10 cellular contexts compared by ENCODE assay signal in the genomic region with DNA sequence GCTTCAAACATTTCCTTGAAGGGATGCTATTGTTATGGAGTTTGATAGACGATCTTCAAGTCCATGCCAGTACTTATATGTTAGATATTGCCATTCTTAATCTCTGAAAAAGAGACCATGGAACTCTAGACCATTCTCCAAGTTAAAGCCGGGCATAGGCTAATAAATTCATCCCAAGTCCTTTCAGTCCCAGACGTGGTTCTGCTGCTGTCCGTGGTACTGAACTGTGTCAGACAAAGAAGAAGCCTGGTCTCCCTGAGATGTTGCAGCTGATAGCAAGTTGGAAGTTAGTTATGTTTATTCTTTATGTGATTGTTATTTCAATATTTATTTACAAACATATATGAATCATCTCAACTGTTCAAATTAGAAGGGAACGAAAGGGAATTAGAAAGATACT.
DNase-seq lines count a peak whose midpoint lies in the region; ATAC-seq and TF ChIP-seq lines count a peak whose summit lies in the region.
"Had no signal": no experiment of that assay in that cellular context is flagged by ENCODE, and none has a peak within 500 bp of the region (broad histone marks: within the 10 kb centered on the region; RNA-seq: fewer than 3 reads in every experiment).

No MANE protein-coding gene starts in this region.

- no peak overlapping the region for H3K4me3 ChIP-seq in fibroblast of lung (replicated peaks in 1 of 4; ENCODE audit: control extremely low read depth in 1 of 4, insufficient read depth in 1 of 4, low read depth in 3 of 4, low read length in 4 of 4)
- no peak overlapping the region for H3K4me3 ChIP-seq in upper lobe of left lung

- H3K4me1 Mint-ChIP-seq in activated CD4-positive, alpha-beta T cell treated with anti-CD3 and anti-CD28 coated beads, Interleukin-2, amount 10 ng/mL, durations not matched to agents 7 days and 5 days = no peaks in the 10 kb centered on the region

- no peak for ATAC-seq in GM21381 (IDR thresholded peaks at IDR 0.05; ENCODE audit: unreplicated experiment)
- no peak for ATAC-seq in upper lobe of left lung (ENCODE audit: low FRiP score in 2 of 2)

- H3K9me3 ChIP-seq in fibroblast of lung (ENCODE audit: control insufficient read depth, insufficient read depth, low read depth, low read length) (no peaks in the 10 kb centered on the region), upper lobe of left lung (no peaks in the 10 kb centered on the region)

- no peak overlapping the region for H3K4me3 Mint-ChIP-seq in activated CD4-positive, alpha-beta T cell treated with anti-CD3 and anti-CD28 coated beads, Interleukin-2, amount 10 ng/mL, durations not matched to agents 7 days and 5 days

- no peaks in the 10 kb centered on the region for H4K20me1 ChIP-seq in fibroblast of lung (ENCODE audit: control insufficient read depth, extremely low read depth, insufficient read depth, low read length)

- H3K36me3 Mint-ChIP-seq in activated CD4-positive, alpha-beta T cell treated with anti-CD3 and anti-CD28 coated beads, Interleukin-2, amount 10 ng/mL, durations not matched to agents 7 days and 5 days (ENCODE audit: low read depth) = no peaks in the 10 kb centered on the region

- H3K9me3 Mint-ChIP-seq in activated CD4-positive, alpha-beta T cell treated with anti-CD3 and anti-CD28 coated beads, Interleukin-2, amount 10 ng/mL, durations not matched to agents 7 days and 5 days = peaks cover 2% of the 10 kb centered on the region

- no peak overlapping the region for H3K4me2 ChIP-seq in fibroblast of lung (ENCODE audit: extremely low read depth, insufficient read depth, low read length)

- H3K27me3 ChIP-seq in fibroblast of lung (ENCODE audit: control insufficient read depth, insufficient read depth, low read length) (no peaks in the 10 kb centered on the region), upper lobe of left lung (no peaks in the 10 kb centered on the region)

- no peak for TF ChIP-seq CTCF in fibroblast of lung (conservative IDR thresholded peaks at IDR 0.05 in 1 of 2, IDR thresholded peaks at IDR 0.05 in 1 of 2; ENCODE audit: low read depth in 1 of 2, low read length in 2 of 2)
- TF ChIP-seq CTCF in upper lobe of left lung (IDR thresholded peaks at IDR 0.05) = no peak

- H3K27ac ChIP-seq in fibroblast of lung (ENCODE audit: insufficient read depth, low read length) (no peak overlapping the region), upper lobe of left lung (no peak overlapping the region)
- H3K27ac ChIP-seq: HL-60 had no signal

- WGBS in upper lobe of left lung, 2 donors = 17 to 18% methylated on average over 5 of the region's 5 CpGs

- POLR2A ChIA-PET in activated CD4-positive, alpha-beta T cell treated with anti-CD3 and anti-CD28 coated beads, Interleukin-2, amount 10 ng/mL, durations not matched to agents 7 days and 5 days (lab: Charles Lee) = no interaction called here

- no peaks in the 10 kb centered on the region for H3K27me3 Mint-ChIP-seq in activated CD4-positive, alpha-beta T cell treated with anti-CD3 and anti-CD28 coated beads, Interleukin-2, amount 10 ng/mL, durations not matched to agents 7 days and 5 days

- CTCF ChIA-PET in activated CD4-positive, alpha-beta T cell treated with anti-CD3 and anti-CD28 coated beads, Interleukin-2, amount 10 ng/mL, durations not matched to agents 7 days and 5 days (lab: Charles Lee) = no interaction called here

- H3K36me3 ChIP-seq in fibroblast of lung (ENCODE audit: control insufficient read depth, insufficient read depth, low read length) (no peaks in the 10 kb centered on the region), upper lobe of left lung (no peaks in the 10 kb centered on the region)

- no peak overlapping the region for H2AFZ ChIP-seq in fibroblast of lung (ENCODE audit: low read length)

- no peaks in the 10 kb centered on the region for H3K79me2 ChIP-seq in fibroblast of lung (ENCODE audit: control insufficient read depth, insufficient read depth, low read length)

- peak; percentile 14 for DNase-seq in activated CD4-positive, alpha-beta T cell treated with anti-CD3 and anti-CD28 coated beads, Interleukin-2, amount 10 ng/mL, durations not matched to agents 7 days and 5 days
- DNase-seq in activated CD4-positive, alpha-beta T cell treated with anti-CD3 and anti-CD28 coated beads, Interleukin-2, amount 50 U/mL, for 4 hours = no peak
- DNase-seq in fibroblast of lung (ENCODE audit: low read depth in 2 of 2) (peak; percentile 0 to 12), renal cortical epithelial cell (ENCODE audit: low read depth) (peak; percentile 24), NCI-H1092 (lab: John Stamatoyannopoulos, UW) (no peak), upper lobe of left lung (no peak)
- DNase-seq: NCI-H69 had no signal

- TF ChIP-seq POLR2A in upper lobe of left lung (IDR thresholded peaks at IDR 0.05) = no peak

- no peak overlapping the region for H3K27ac Mint-ChIP-seq in activated CD4-positive, alpha-beta T cell treated with anti-CD3 and anti-CD28 coated beads, Interleukin-2, amount 10 ng/mL, durations not matched to agents 7 days and 5 days

- H3K4me1 ChIP-seq in fibroblast of lung (ENCODE audit: control insufficient read depth, extremely low read depth, insufficient read depth, low read length) (no peaks in the 10 kb centered on the region), upper lobe of left lung (no peaks in the 10 kb centered on the region)

- H3K9ac ChIP-seq in fibroblast of lung (ENCODE audit: insufficient read depth, low read length) = no peak overlapping the region

- no peak for TF ChIP-seq EP300 in upper lobe of left lung (IDR thresholded peaks at IDR 0.05)

TF ChIP-seq in PFSK-1, 5 proteins besides CTCF, POLR2A, EP300 and RAD21:
- TF ChIP-seq, protein P1, sequence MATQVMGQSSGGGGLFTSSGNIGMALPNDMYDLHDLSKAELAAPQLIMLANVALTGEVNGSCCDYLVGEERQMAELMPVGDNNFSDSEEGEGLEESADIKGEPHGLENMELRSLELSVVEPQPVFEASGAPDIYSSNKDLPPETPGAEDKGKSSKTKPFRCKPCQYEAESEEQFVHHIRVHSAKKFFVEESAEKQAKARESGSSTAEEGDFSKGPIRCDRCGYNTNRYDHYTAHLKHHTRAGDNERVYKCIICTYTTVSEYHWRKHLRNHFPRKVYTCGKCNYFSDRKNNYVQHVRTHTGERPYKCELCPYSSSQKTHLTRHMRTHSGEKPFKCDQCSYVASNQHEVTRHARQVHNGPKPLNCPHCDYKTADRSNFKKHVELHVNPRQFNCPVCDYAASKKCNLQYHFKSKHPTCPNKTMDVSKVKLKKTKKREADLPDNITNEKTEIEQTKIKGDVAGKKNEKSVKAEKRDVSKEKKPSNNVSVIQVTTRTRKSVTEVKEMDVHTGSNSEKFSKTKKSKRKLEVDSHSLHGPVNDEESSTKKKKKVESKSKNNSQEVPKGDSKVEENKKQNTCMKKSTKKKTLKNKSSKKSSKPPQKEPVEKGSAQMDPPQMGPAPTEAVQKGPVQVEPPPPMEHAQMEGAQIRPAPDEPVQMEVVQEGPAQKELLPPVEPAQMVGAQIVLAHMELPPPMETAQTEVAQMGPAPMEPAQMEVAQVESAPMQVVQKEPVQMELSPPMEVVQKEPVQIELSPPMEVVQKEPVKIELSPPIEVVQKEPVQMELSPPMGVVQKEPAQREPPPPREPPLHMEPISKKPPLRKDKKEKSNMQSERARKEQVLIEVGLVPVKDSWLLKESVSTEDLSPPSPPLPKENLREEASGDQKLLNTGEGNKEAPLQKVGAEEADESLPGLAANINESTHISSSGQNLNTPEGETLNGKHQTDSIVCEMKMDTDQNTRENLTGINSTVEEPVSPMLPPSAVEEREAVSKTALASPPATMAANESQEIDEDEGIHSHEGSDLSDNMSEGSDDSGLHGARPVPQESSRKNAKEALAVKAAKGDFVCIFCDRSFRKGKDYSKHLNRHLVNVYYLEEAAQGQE (IDR thresholded peaks at IDR 0.05; ENCODE audit: insufficient read depth in 1 of 2, low read depth in 2 of 2, low read length in 2 of 2) = peak; percentile 84 to 98
- TF ChIP-seq FOXP2 (optimal IDR thresholded peaks at IDR 0.05; ENCODE audit: borderline replicate concordance, extremely low read depth, extremely low read length, insufficient read depth) = no peak
TF ChIP-seq in PFSK-1: peak in this region for 1.

Comparison
In these comparisons a context has a peak if more than half of its experiments do, and no peak if none do; other contexts are left out.
1. DNase-seq: peak in activated CD4-positive, alpha-beta T cell treated with anti-CD3 and anti-CD28 coated beads, Interleukin-2, amount 10 ng/mL, durations not matched to agents 7 days and 5 days (single experiment), fibroblast of lung (2 of 2) and renal cortical epithelial cell (single experiment); none in activated CD4-positive, alpha-beta T cell treated with anti-CD3 and anti-CD28 coated beads, Interleukin-2, amount 50 U/mL, for 4 hours (0 of 2), NCI-H1092 (single experiment) and upper lobe of left lung (0 of 2).